8 cellular contexts compared by ENCODE assay signal in the genomic region with DNA sequence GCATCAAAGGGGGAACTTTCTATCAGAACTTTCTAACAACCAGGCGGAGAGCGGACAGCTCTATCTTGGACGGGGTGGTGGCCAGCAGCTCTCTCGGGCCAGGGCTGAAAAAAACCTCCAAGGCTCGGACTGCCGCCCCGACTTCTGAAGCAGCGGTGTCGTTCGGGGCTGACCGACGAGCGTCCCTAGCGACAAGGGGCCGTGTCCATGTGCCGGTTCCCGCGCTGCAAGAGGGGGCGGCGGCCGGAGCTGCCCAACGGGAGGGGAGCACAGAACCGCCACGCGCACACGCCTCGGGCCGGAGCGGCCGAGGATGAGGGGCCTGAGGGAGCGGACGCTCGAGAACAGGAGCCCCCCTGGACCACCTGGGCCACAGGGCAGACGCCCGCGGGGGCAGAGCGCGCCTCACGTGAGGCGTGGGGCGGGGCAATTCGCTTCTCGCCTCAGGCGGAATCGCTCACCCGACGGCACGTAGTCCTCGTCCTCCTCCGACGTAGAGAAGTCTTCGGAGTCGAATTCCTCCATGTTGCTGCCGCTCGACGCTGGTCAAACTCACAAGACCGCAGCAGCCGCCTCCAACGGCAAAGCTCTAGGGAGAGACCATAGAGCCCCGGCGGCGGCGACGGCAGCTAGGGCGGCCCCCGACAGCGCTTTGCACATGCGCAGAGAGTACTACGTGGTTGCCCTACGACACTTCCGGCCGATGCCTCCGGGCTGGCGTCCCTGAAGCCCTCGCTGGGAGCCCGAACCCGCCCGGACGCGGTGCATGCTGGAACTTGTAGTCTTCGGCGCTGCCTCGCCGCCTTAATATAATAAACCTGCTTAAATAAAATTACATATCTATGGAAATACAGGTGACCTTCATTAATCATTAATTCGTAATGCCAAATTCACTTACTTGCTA. TPM values are rescaled to one million over a fixed set of nuclear protein-coding genes. Genes with fewer than 3 reads are reported as not detected.
DNase-seq lines count a peak whose midpoint lies in the region; ATAC-seq and TF ChIP-seq lines count a peak whose summit lies in the region.

A gene (minus strand): TSS at position 676 of the 904 bp plus-strand sequence. CDS start 151 bp downstream, at position 525.

- TF ChIP-seq CTCF in C4-2B (conservative IDR thresholded peaks at IDR 0.05) (no peak), liver (IDR thresholded peaks at IDR 0.05; ENCODE audit: low read depth, low read length, missing input control) (no peak)

- no peaks in the 10 kb centered on the region for H3K27me3 ChIP-seq in liver (ENCODE audit: control insufficient read depth in 4 of 4, insufficient read depth in 4 of 4, low read length in 3 of 4)

- ATAC-seq in GM19372 (IDR thresholded peaks at IDR 0.05; ENCODE audit: low read depth, unreplicated experiment) = peak; percentile 90
- peak; percentile 90 for ATAC-seq in HG03558 (IDR thresholded peaks at IDR 0.05; ENCODE audit: extremely low read depth, unreplicated experiment)

- peak; percentile 78 for DNase-seq in NCI-H774 (lab: John Stamatoyannopoulos, UW)
- DNase-seq in activated CD4-positive, alpha-beta T cell treated with anti-CD3 and anti-CD28 coated beads, Interleukin-2, amount 50 U/mL, for 48 hours = peak; percentile 94 to 96
- DNase-seq in dermis microvascular lymphatic vessel endothelial cell (ENCODE audit: low read depth in 2 of 2) = peak; percentile 90 to 95
- DNase-seq in stimulated activated CD4-positive, alpha-beta T cell treated with anti-CD3 and anti-CD28 coated beads, Interleukin-4, amount 100 ng/mL, for 24 hours = peak; percentile 97

- H3K9ac ChIP-seq in liver (ENCODE audit: low read depth in 1 of 2, low read length in 2 of 2) = peak within 1 kb of the TSS; percentile 71 to 75

- H3K27ac ChIP-seq in C4-2B = peak within 1 kb of the TSS; percentile 82
- peak within 1 kb of the TSS; percentile 95 to 97 for H3K27ac ChIP-seq in liver (ENCODE audit: low read depth in 1 of 2, low read length in 2 of 2)

- no peaks in the 10 kb centered on the region for H3K9me3 ChIP-seq in liver (ENCODE audit: control insufficient read depth in 4 of 4, low read length in 3 of 4)

- H3K4me3 ChIP-seq in liver (ENCODE audit: low read depth in 1 of 3, low read length in 3 of 3) = peak within 1 kb of the TSS; percentile 71 to 99 (median 96)

- peaks cover 0 to 16% (median 4%) of the 10 kb centered on the region in 4 donors for H3K4me1 ChIP-seq in liver (ENCODE audit: control insufficient read depth in 4 of 4, insufficient read depth in 4 of 4, low read length in 3 of 4)

- 1% methylated on average over 85 of the region's 85 CpGs for WGBS in liver

- no peaks in the 10 kb centered on the region for H3K36me3 ChIP-seq in liver (ENCODE audit: control insufficient read depth in 4 of 4, insufficient read depth in 3 of 4, low read depth in 1 of 4, low read length in 3 of 4)

- no peak for TF ChIP-seq RAD21 in liver (IDR thresholded peaks at IDR 0.05)

TF ChIP-seq in liver, 16 proteins besides CTCF, POLR2A, EP300 and RAD21:
- TF ChIP-seq HNF4A (conservative IDR thresholded peaks at IDR 0.05) = no peak
- TF ChIP-seq, protein P1, sequence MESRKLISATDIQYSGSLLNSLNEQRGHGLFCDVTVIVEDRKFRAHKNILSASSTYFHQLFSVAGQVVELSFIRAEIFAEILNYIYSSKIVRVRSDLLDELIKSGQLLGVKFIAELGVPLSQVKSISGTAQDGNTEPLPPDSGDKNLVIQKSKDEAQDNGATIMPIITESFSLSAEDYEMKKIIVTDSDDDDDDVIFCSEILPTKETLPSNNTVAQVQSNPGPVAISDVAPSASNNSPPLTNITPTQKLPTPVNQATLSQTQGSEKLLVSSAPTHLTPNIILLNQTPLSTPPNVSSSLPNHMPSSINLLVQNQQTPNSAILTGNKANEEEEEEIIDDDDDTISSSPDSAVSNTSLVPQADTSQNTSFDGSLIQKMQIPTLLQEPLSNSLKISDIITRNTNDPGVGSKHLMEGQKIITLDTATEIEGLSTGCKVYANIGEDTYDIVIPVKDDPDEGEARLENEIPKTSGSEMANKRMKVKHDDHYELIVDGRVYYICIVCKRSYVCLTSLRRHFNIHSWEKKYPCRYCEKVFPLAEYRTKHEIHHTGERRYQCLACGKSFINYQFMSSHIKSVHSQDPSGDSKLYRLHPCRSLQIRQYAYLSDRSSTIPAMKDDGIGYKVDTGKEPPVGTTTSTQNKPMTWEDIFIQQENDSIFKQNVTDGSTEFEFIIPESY (IDR thresholded peaks at IDR 0.05) = peak; percentile 38
- TF ChIP-seq EGR1 (IDR thresholded peaks at IDR 0.05; ENCODE audit: low read depth in 2 of 2) = peak in 1 of 2 donors; percentile 11
- TF ChIP-seq, protein P2, sequence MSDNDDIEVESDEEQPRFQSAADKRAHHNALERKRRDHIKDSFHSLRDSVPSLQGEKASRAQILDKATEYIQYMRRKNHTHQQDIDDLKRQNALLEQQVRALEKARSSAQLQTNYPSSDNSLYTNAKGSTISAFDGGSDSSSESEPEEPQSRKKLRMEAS (IDR thresholded peaks at IDR 0.05) = peak; percentile 5
- TF ChIP-seq GABPA (IDR thresholded peaks at IDR 0.05 in 1 of 2, conservative IDR thresholded peaks at IDR 0.05 in 1 of 2) = peak; percentile 66 to 89
- TF ChIP-seq FOXA1 (IDR thresholded peaks at IDR 0.05) = no peak

RNA-seq across cellular contexts. Expression of the gene that starts here (rescaled TPM):
- 36.0 and 52.4 TPM in 2 replicates for total RNA-seq in dermis microvascular lymphatic vessel endothelial cell
- total RNA-seq in liver = 10 to 100 TPM; 20.5 to 34.4 TPM
- polyA plus RNA-seq in liver = 10 to 100 TPM; 33.4 to 49.2 TPM

Comparison
In these comparisons a context has a peak if more than half of its experiments do, and no peak if none do; other contexts are left out.
1. Peak in every context shown above with its lines: DNase-seq, ATAC-seq, H3K4me3 ChIP-seq and H3K27ac ChIP-seq.